In the genomic region with DNA sequence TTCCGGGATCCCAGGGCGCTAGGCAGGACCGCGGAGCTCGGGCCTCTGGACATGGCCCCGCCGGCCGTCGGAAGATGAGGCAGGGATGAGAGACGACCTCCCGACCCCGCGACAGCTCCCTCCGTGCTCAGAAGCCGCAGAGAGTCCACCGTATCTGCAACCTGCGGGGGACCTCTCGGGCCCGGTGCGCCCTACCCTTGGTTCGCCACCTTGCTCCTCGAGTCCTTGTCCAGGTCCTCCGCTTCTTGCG, we compare ENCODE assay signal across 9 cellular contexts. TPM values are rescaled to one million over a fixed set of nuclear protein-coding genes. Genes with fewer than 3 reads are reported as not detected.
DNase-seq lines count a peak whose midpoint lies in the region; ATAC-seq and TF ChIP-seq lines count a peak whose summit lies in the region.
"Had no signal": no experiment of that assay in that cellular context is flagged by ENCODE, and none has a peak within 500 bp of the region (broad histone marks: within the 10 kb centered on the region; RNA-seq: fewer than 3 reads in every experiment).

No MANE protein-coding gene starts in this region.

- no peaks in the 10 kb centered on the region for H3K9me3 Mint-ChIP-seq in CD8-positive, alpha-beta T cell

- WGBS in lung, 2 donors = 0 to 1% methylated on average over 24 of the region's 24 CpGs
- under 1% methylated on average over 24 of the region's 24 CpGs for WGBS in urinary bladder

- TF ChIP-seq POLR2A in breast epithelium (IDR thresholded peaks at IDR 0.05) = no peak

- no peaks in the 10 kb centered on the region for H3K27me3 Mint-ChIP-seq in CD8-positive, alpha-beta T cell (ENCODE audit: low read depth)

- peaks cover 21% of the 10 kb centered on the region for H3K36me3 ChIP-seq in CD8-positive, alpha-beta T cell (ENCODE audit: insufficient read depth, low read length)
- H3K36me3 ChIP-seq in breast epithelium (no peaks in the 10 kb centered on the region), lung (ENCODE audit: control insufficient read depth in 2 of 2, insufficient read depth in 2 of 2, low read length in 2 of 2) (peaks cover 0 to 8% of the 10 kb centered on the region in 2 donors), urinary bladder (ENCODE audit: insufficient read depth) (no peaks in the 10 kb centered on the region)

- TF ChIP-seq CTCF in CD8-positive, alpha-beta T cell (IDR thresholded peaks at IDR 0.05) = no peak
- TF ChIP-seq CTCF in breast epithelium (IDR thresholded peaks at IDR 0.05) (no peak), lung (IDR thresholded peaks at IDR 0.05; ENCODE audit: control extremely low read depth, extremely low read depth) (no peak)

- no peaks in the 10 kb centered on the region for H3K9me3 ChIP-seq in CD8-positive, alpha-beta T cell (ENCODE audit: low read length)
- no peaks in the 10 kb centered on the region for H3K9me3 ChIP-seq in breast epithelium
- H3K9me3 ChIP-seq in lung (ENCODE audit: control insufficient read depth in 2 of 2, insufficient read depth in 1 of 2, low read length in 1 of 2) = no peaks in the 10 kb centered on the region

- H3K36me3 Mint-ChIP-seq in CD8-positive, alpha-beta T cell = peaks cover 36% of the 10 kb centered on the region

- DNase-seq in CD8-positive, alpha-beta T cell = no peak
- no peak for DNase-seq in breast epithelium (ENCODE audit: low spot score in 2 of 2)
- no peak for DNase-seq in lung (ENCODE audit: low spot score)
- DNase-seq in DMS79 (lab: John Stamatoyannopoulos, UW) = no peak
- no peak for DNase-seq in NCI-H1048 (lab: John Stamatoyannopoulos, UW)

- H3K27me3 ChIP-seq in CD8-positive, alpha-beta T cell (ENCODE audit: insufficient read depth, low read length) = no peaks in the 10 kb centered on the region
- H3K27me3 ChIP-seq in breast epithelium (no peaks in the 10 kb centered on the region), lung (ENCODE audit: control insufficient read depth, insufficient read depth) (no peaks in the 10 kb centered on the region)

- POLR2A ChIA-PET in CD8-positive, alpha-beta T cell (lab: Charles Lee) = interaction anchor here (1.2 to 3.3 kb wide), 7 partner anchors 8 to 90 kb away, joined by 3 to 14 read pairs (median 4); a partner anchor contains a TSS

- intact Hi-C loops in CD8-positive, alpha-beta T cell (cut with DNase I, micrococcal nuclease) = loop anchor here (1.0 to 10.0 kb wide), 3 partner anchors 9 to 1045 kb away; no protein-coding TSS in a partner anchor
- intact Hi-C loops in breast epithelium (cut with DNase I; ENCODE audit: low total_unique reads) = no loop called here

- ATAC-seq in CD8-positive, alpha-beta T cell = peak; percentile 13
- ATAC-seq in GM21390 (IDR thresholded peaks at IDR 0.05; ENCODE audit: unreplicated experiment) (peak; percentile 34), HG03575 (IDR thresholded peaks at IDR 0.05; ENCODE audit: extremely low read depth, insufficient number of reproducible peaks, low FRiP score, unreplicated experiment) (peak; percentile 17), lung (ENCODE audit: insufficient read depth, low FRiP score) (no peak)

- H3K27ac Mint-ChIP-seq in CD8-positive, alpha-beta T cell = peak overlapping the region; percentile 96

- CTCF ChIA-PET in CD8-positive, alpha-beta T cell (lab: Charles Lee) = interaction anchor here (0.9 to 2.0 kb wide), 5 partner anchors 9 to 123 kb away, joined by 3 to 8 read pairs (median 4); no protein-coding TSS in a partner anchor

- peaks cover 45% of the 10 kb centered on the region for H3K4me1 Mint-ChIP-seq in CD8-positive, alpha-beta T cell (ENCODE audit: low read depth)

- peaks cover 22% of the 10 kb centered on the region for H3K4me1 ChIP-seq in CD8-positive, alpha-beta T cell (ENCODE audit: insufficient read depth, low read length)
- H3K4me1 ChIP-seq in breast epithelium = peaks cover 8 to 14% of the 10 kb centered on the region in 2 donors
- H3K4me1 ChIP-seq in lung (ENCODE audit: control insufficient read depth in 2 of 2, insufficient read depth in 2 of 2, low read length in 2 of 2) = peaks cover 8 to 21% of the 10 kb centered on the region in 2 donors
- peaks cover 2% of the 10 kb centered on the region for H3K4me1 ChIP-seq in urinary bladder (ENCODE audit: insufficient read depth)

- H3K27ac ChIP-seq in CD8-positive, alpha-beta T cell (ENCODE audit: low read depth, low read length) = peak overlapping the region; percentile 90
- peak overlapping the region; percentile 95 to 98 for H3K27ac ChIP-seq in breast epithelium
- H3K27ac ChIP-seq in lung (ENCODE audit: low read depth in 1 of 2, low read length in 1 of 2) = peak overlapping the region; percentile 97 to 100
- peak overlapping the region; percentile 89 for H3K27ac ChIP-seq in urinary bladder (ENCODE audit: low read depth)

- peak overlapping the region; percentile 97 for H3K4me3 ChIP-seq in CD8-positive, alpha-beta T cell (ENCODE audit: low read depth, low read length)
- H3K4me3 ChIP-seq in breast epithelium (peak overlapping the region; percentile 59 to 89 (median 79)), lung (peak overlapping the region; percentile 73), urinary bladder (ENCODE audit: low read depth, low read length) (peak overlapping the region; percentile 70)

- peak overlapping the region; percentile 96 for H3K4me3 Mint-ChIP-seq in CD8-positive, alpha-beta T cell

RNA-seq across cellular contexts. Expression of a gene that starts 0.3 kb away (rescaled TPM):
- total RNA-seq in CD8-positive, alpha-beta T cell = 1 to 10 TPM; 3.9 to 4.5 TPM
- total RNA-seq in breast epithelium (10 to 100 TPM in 1 of 3 donors, 1 to 10 TPM in 2; 8.2 to 11.1 (median 9.5) TPM), lung (10 to 100 TPM in 1 of 2 donors, 1 to 10 TPM in 1; 7.4 to 11.8 TPM), urinary bladder (8.5 TPM)
- polyA plus RNA-seq in lung (1 to 10 TPM; 3.8 to 8.8 TPM), urinary bladder (8.0 TPM)

RNA-seq across cellular contexts. Expression of a gene that starts 0.4 kb away (rescaled TPM):
- 10 to 100 TPM; 10.1 to 13.5 TPM for total RNA-seq in CD8-positive, alpha-beta T cell
- total RNA-seq in breast epithelium (10 to 100 TPM in 2 of 3 donors, 1 to 10 TPM in 1; 9.2 to 15.2 (median 13.4) TPM), lung (10 to 100 TPM; 15.1 to 18.5 TPM), urinary bladder (11.6 TPM)
- polyA plus RNA-seq in lung (1 to 10 TPM; 4.9 to 5.3 TPM), urinary bladder (6.0 TPM)

RNA-seq across cellular contexts. Expression of a gene that starts 6.4 kb away (rescaled TPM):
- 1 to 10 TPM; 2.4 TPM for total RNA-seq in CD8-positive, alpha-beta T cell
- 10 to 100 TPM in 2 of 3 donors, 1 to 10 TPM in 1; 4.5 to 30.1 (median 12.5) TPM for total RNA-seq in breast epithelium
- 1 to 10 TPM; 1.9 to 6.7 TPM for total RNA-seq in lung
- polyA plus RNA-seq in lung = 1 to 10 TPM; 1.0 to 3.1 TPM
- 6.7 TPM for total RNA-seq in urinary bladder
- polyA plus RNA-seq in urinary bladder = 1.2 TPM

RNA-seq across cellular contexts. Expression of a gene that starts 18.4 kb away (rescaled TPM):
- 1 to 10 TPM in 1 of 2 experiments, under 1 TPM in 1; 0.94 to 1.1 TPM for total RNA-seq in CD8-positive, alpha-beta T cell
- total RNA-seq in breast epithelium = 1 to 10 TPM; 1.6 to 3.1 (median 2.1) TPM
- 10 to 100 TPM in 1 of 2 donors, 1 to 10 TPM in 1; 9.8 to 11.3 TPM for total RNA-seq in lung
- polyA plus RNA-seq in lung = 1 to 10 TPM; 5.7 to 5.8 TPM
- total RNA-seq in urinary bladder = 4.1 TPM
- polyA plus RNA-seq in urinary bladder = 1.4 TPM
- total RNA-seq: RPMI7951 had no signal
